Comparison of ENCODE assay signal across 11 cellular contexts in genomic region chrX:55794420-55794819, GRCh38.
A peak's percentile ranks its signal among the peaks of the same experiment; 100 is the strongest.
DNase-seq lines count a peak whose midpoint lies in the region; ATAC-seq and TF ChIP-seq lines count a peak whose summit lies in the region.
"Had no signal": no experiment of that assay in that cellular context is flagged by ENCODE, and none has a peak within 500 bp of the region (broad histone marks: within the 10 kb centered on the region; RNA-seq: fewer than 3 reads in every experiment).

No MANE protein-coding gene starts in this region.

- no peak overlapping the region for H3K4me3 Mint-ChIP-seq in CD4-positive, alpha-beta T cell
- H3K4me3 Mint-ChIP-seq: neural crest cell had no signal

- H3K36me3 Mint-ChIP-seq in CD4-positive, alpha-beta T cell (ENCODE audit: low read depth) = no peaks in the 10 kb centered on the region

- CTCF ChIA-PET in CD4-positive, alpha-beta T cell (lab: Charles Lee) = no interaction called here

- no peak overlapping the region for H3K27ac Mint-ChIP-seq in CD4-positive, alpha-beta T cell

- H3K27ac ChIP-seq in CD4-positive, alpha-beta T cell (ENCODE audit: low read depth, low read length) = no peak overlapping the region

- in situ Hi-C loops in GM13976 (cut with MboI; ENCODE audit: low sequenced_read_pairs, unreplicated experiment) = no loop called here

- no peaks in the 10 kb centered on the region for H3K27me3 Mint-ChIP-seq in CD4-positive, alpha-beta T cell

- ATAC-seq in GM19043 (IDR thresholded peaks at IDR 0.05; ENCODE audit: low read depth, unreplicated experiment) = peak; percentile 77
- ATAC-seq in HG02623 (IDR thresholded peaks at IDR 0.05; ENCODE audit: unreplicated experiment) = peak; percentile 94
- peak; percentile 83 for ATAC-seq in HG03460 (IDR thresholded peaks at IDR 0.05; ENCODE audit: unreplicated experiment)
- ATAC-seq in CD4-positive, alpha-beta T cell (ENCODE audit: poor library complexity) = no peak

- no peaks in the 10 kb centered on the region for H3K9me3 ChIP-seq in CD4-positive, alpha-beta T cell (ENCODE audit: control insufficient read depth, low read length)
- H3K9me3 ChIP-seq: HAP-1 had no signal

- TF ChIP-seq CTCF in GM13976 (IDR thresholded peaks at IDR 0.05; ENCODE audit: borderline replicate concordance, control extremely low read depth, extremely low read depth, insufficient read depth, missing control alignments) = no peak
- no peak for TF ChIP-seq CTCF in CD4-positive, alpha-beta T cell (IDR thresholded peaks at IDR 0.05)

- intact Hi-C loops in CD4-positive, alpha-beta T cell (cut with DNase I, micrococcal nuclease) = no loop called here

- no peaks in the 10 kb centered on the region for H3K9me3 Mint-ChIP-seq in CD4-positive, alpha-beta T cell

- POLR2A ChIA-PET in CD4-positive, alpha-beta T cell (lab: Charles Lee) = no interaction called here

- no peaks in the 10 kb centered on the region for H3K27me3 ChIP-seq in CD4-positive, alpha-beta T cell (ENCODE audit: control insufficient read depth, insufficient read depth, low read length)

- DNase-seq in GM13976 (ENCODE audit: low spot score) = peak; percentile 21
- no peak for DNase-seq in NCI-H1048 (lab: John Stamatoyannopoulos, UW)
- no peak for DNase-seq in CD4-positive, alpha-beta T cell
- DNase-seq in ecto neural progenitor cell (ENCODE audit: low spot score) = no peak
- no peak for DNase-seq in stimulated activated naive CD4-positive, alpha-beta T cell treated with Interleukin-2 at 50 U/mL for 16 hours (lab: John Stamatoyannopoulos, UW)
- DNase-seq: GDM1 had no signal

- no peaks in the 10 kb centered on the region for H3K4me1 Mint-ChIP-seq in CD4-positive, alpha-beta T cell (ENCODE audit: low read depth)
- H3K4me1 Mint-ChIP-seq: neural crest cell had no signal
